In the genomic region with DNA sequence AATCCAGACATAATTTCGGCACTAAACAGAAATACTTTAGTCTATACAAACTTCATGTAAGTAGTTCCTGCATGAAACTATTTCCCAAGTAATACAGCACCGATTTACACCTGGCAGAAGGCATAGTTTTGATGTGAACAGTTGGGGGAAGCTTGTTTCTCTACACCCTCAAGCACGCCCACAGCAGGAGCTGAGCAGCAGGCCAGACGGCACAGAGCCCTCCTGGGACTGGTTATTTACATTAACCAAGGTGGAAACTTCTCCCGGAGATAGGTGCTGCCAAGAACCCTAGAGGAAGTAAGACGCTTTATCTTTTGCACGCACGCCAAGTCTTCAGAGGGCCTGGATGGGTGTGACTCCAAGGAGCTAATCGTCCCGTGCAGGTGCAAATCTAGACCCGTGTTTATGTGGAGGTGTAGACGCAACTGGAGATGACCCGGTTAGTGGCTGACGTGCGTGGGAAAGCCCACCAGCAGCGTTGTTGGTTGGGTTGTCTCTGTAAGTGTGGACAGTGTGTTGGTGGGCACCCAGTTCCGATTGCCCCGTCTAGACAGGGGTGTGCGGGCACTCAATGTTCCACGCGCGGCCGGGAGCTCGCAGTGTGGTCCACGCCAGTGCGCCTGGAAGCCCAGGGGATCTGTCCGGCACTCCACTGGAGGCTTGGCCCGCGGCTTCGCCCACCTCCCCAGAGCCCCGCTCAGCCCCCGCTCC, we compare ENCODE assay signal across 8 cellular contexts. TPM values are rescaled to one million over a fixed set of nuclear protein-coding genes. Genes with fewer than 3 reads are reported as not detected.
DNase-seq lines count a peak whose midpoint lies in the region; ATAC-seq and TF ChIP-seq lines count a peak whose summit lies in the region.

No MANE protein-coding gene starts in this region.

- ATAC-seq in GM18867 (IDR thresholded peaks at IDR 0.05; ENCODE audit: unreplicated experiment) (peak; percentile 62), HG03097 (IDR thresholded peaks at IDR 0.05; ENCODE audit: low FRiP score, unreplicated experiment) (peak; percentile 63)

- H3K36me3 ChIP-seq in A673 (ENCODE audit: insufficient read depth, low read length, poor library complexity, severe bottlenecking) = no peaks in the 10 kb centered on the region

- intact Hi-C loops in A673 (cut with micrococcal nuclease; ENCODE audit: unreplicated experiment) = no loop called here

- peaks cover 19% of the 10 kb centered on the region for H3K4me1 Mint-ChIP-seq in mesothelial cell of epicardium

- H3K36me3 Mint-ChIP-seq in mesothelial cell of epicardium = no peaks in the 10 kb centered on the region

- no peak overlapping the region for H3K27ac ChIP-seq in A673 (ENCODE audit: low read depth, low read length, poor library complexity, severe bottlenecking)

- TF ChIP-seq CTCF in A673 (conservative IDR thresholded peaks at IDR 0.05; ENCODE audit: low read depth, low read length) (no peak), mesothelial cell of epicardium (IDR thresholded peaks at IDR 0.05; ENCODE audit: unreplicated experiment) (no peak)

- H3K9me3 ChIP-seq in A673 (ENCODE audit: low read depth, low read length, poor library complexity, severe bottlenecking) = no peaks in the 10 kb centered on the region

- POLR2A ChIA-PET in A673 (lab: Charles Lee; ENCODE audit: low non-redundant PET) = no interaction called here

- no peaks in the 10 kb centered on the region for H3K27me3 Mint-ChIP-seq in mesothelial cell of epicardium (ENCODE audit: low read depth)

- peaks cover 5% of the 10 kb centered on the region for H3K4me1 ChIP-seq in A673 (ENCODE audit: insufficient read depth, low read length, poor library complexity, severe bottlenecking)

- H3K4me3 Mint-ChIP-seq in mesothelial cell of epicardium = peak overlapping the region; percentile 76

- peak overlapping the region; percentile 92 for H3K27ac Mint-ChIP-seq in mesothelial cell of epicardium

- CTCF ChIA-PET in A673 (lab: Charles Lee) = no interaction called here

- BruUV-seq in A673 (replicated peaks; lab: Mats Ljungman, UMichigan) = no TSS peak

- no peaks in the 10 kb centered on the region for H3K9me3 Mint-ChIP-seq in mesothelial cell of epicardium

- no peaks in the 10 kb centered on the region for H3K27me3 ChIP-seq in A673 (replicated peaks; ENCODE audit: insufficient read depth, low read depth, low read length, poor library complexity)

- H3K4me3 ChIP-seq in A673 (ENCODE audit: low read depth, low read length, poor library complexity, severe bottlenecking) = peak overlapping the region; percentile 85

- DNase-seq in A673 (ENCODE audit: low spot score) (peak; percentile 30), NCI-H526 treated with DMSO at 0.1 percent for 48 hours (lab: John Stamatoyannopoulos, UW) (peak; percentile 13), mesothelial cell of epicardium (ENCODE audit: low spot score in 2 of 2, unreplicated experiment in 2 of 2) (peak in 1 of 2 experiments; percentile 54)
- DNase-seq in activated CD8-positive, alpha-beta memory T cell treated with anti-CD3 and anti-CD28 coated beads for 1 hour (ENCODE audit: extremely low read depth in 1 of 2, low read depth in 1 of 2) = peak; percentile 21 to 61
- peak; percentile 57 for DNase-seq in effector CD8-positive, alpha-beta T cell (lab: John Stamatoyannopoulos, UW)
- peak; percentile 30 for DNase-seq in stimulated activated CD8-positive, alpha-beta memory T cell treated with anti-CD3 and anti-CD28 coated beads, Interleukin-4, amount 100 ng/mL, for 24 hours (ENCODE audit: low read depth)

RNA-seq across cellular contexts. Expression of a gene that starts 0.8 kb away (rescaled TPM):
- total RNA-seq in A673 (2021) (0.39 and 3.0 TPM in 2 replicates), mesothelial cell of epicardium (21.7 to 24.3 TPM (median 22.4 TPM) in 3 replicates)

RNA-seq across cellular contexts. Expression of a gene that starts 53.9 kb away (rescaled TPM):
- total RNA-seq in A673 (2021) = 81.8 and 89.4 TPM in 2 replicates
- 174 to 180 TPM (median 178 TPM) in 3 replicates for total RNA-seq in mesothelial cell of epicardium

RNA-seq across cellular contexts. Expression of a gene that starts 55.8 kb away (rescaled TPM):
- 13.7 and 14.8 TPM in 2 replicates for total RNA-seq in A673 (2021)
- total RNA-seq in mesothelial cell of epicardium = 10.9 to 14.2 TPM (median 11.0 TPM) in 3 replicates
